ENCODE assay signal across 22 cellular contexts in genomic region chr7:33395340-33395739, GRCh38.
DNase-seq lines count a peak whose midpoint lies in the region; ATAC-seq, FAIRE-seq and TF ChIP-seq lines count a peak whose summit lies in the region.
"Had no signal": no experiment of that assay in that cellular context is flagged by ENCODE, and none has a peak within 500 bp of the region (broad histone marks: within the 10 kb centered on the region; RNA-seq: fewer than 3 reads in every experiment).

No MANE protein-coding gene starts in this region.

- DNase-seq in H54 (ENCODE audit: insufficient read length, low spot score) (no peak), NCI-H1694 (lab: John Stamatoyannopoulos, UW) (peak; percentile 11), NCI-H748 treated with DMSO at 0.1 percent for 48 hours (lab: John Stamatoyannopoulos, UW) (peak; percentile 59), mesenchymal stem cell (peak; percentile 13), heart right ventricle (no peak), caudate nucleus (lab: John Stamatoyannopoulos, UW) (no peak), kidney tubule cell (ENCODE audit: low spot score) (no peak)
- DNase-seq: activated CD4-positive, alpha-beta T cell treated with anti-CD3 and anti-CD28 coated beads, Interleukin-2, amount 50 U/mL, for 1 hour; activated CD8-positive, alpha-beta memory T cell treated with anti-CD3 and anti-CD28 coated beads, Interleukin-2, amount 50 U/mL, for 48 hours; activated naive CD4-positive, alpha-beta T cell; amygdala; central memory CD4-positive, alpha-beta T cell; islet precursor cell; NCI-H187 treated with DMSO at 0.1 percent for 48 hours; nephron progenitor cell; stimulated activated CD4-positive, alpha-beta T cell treated with anti-CD3 and anti-CD28 coated beads, Interleukin-4, amount 100 ng/mL, for 4 hours; uterus had no signal

- H3K27me3 ChIP-seq in mesenchymal stem cell (ENCODE audit: control insufficient read depth in 1 of 2, insufficient read depth in 1 of 2, low read length in 2 of 2) (no peaks in the 10 kb centered on the region), heart right ventricle (no peaks in the 10 kb centered on the region)
- H3K27me3 ChIP-seq: hepatocyte, uterus had no signal

- no peak overlapping the region for H2AK5ac ChIP-seq in mesenchymal stem cell (ENCODE audit: low read length, severe bottlenecking)

- no peak overlapping the region for H3K18ac ChIP-seq in mesenchymal stem cell (ENCODE audit: low read depth in 1 of 2, low read length in 2 of 2)

- no peak overlapping the region for H2BK12ac ChIP-seq in mesenchymal stem cell (ENCODE audit: low read length in 2 of 2)

- no peak for ATAC-seq in heart right ventricle

- H3K79me1 ChIP-seq in mesenchymal stem cell (replicated peaks; ENCODE audit: low read length, poor library complexity, severe bottlenecking): no peaks in the 10 kb centered on the region

- no peak overlapping the region for H4K91ac ChIP-seq in mesenchymal stem cell (ENCODE audit: low read length)

- no peak overlapping the region for H2BK15ac ChIP-seq in mesenchymal stem cell (ENCODE audit: low read depth, poor library complexity, severe bottlenecking)

- H3K36me3 ChIP-seq in mesenchymal stem cell (ENCODE audit: control insufficient read depth in 1 of 2, insufficient read depth in 2 of 2, low read depth in 1 of 2, low read length in 2 of 2): peaks cover 0 to 5% of the 10 kb centered on the region in 2 experiments
- peaks cover 0 to 22% (median 0%) of the 10 kb centered on the region in 9 donors for H3K36me3 ChIP-seq in heart right ventricle
- H3K36me3 ChIP-seq: prostate gland, uterus had no signal

- TF ChIP-seq CTCF in heart right ventricle (IDR thresholded peaks at IDR 0.05): no peak

- no peak overlapping the region for H2BK120ac ChIP-seq in mesenchymal stem cell (ENCODE audit: low read depth, low read length)

- intact Hi-C loops in heart right ventricle (cut with DNase I): no loop called here

- H2AFZ ChIP-seq in mesenchymal stem cell (ENCODE audit: low read depth, low read length): no peak overlapping the region
- H2AFZ ChIP-seq: hepatocyte had no signal

- no peak overlapping the region for H2BK5ac ChIP-seq in mesenchymal stem cell (ENCODE audit: low read depth, low read length, poor library complexity, severe bottlenecking)

- H3K4me1 ChIP-seq in mesenchymal stem cell (ENCODE audit: control insufficient read depth, insufficient read depth, low read depth, low read length): peaks cover 3% of the 10 kb centered on the region
- no peaks in the 10 kb centered on the region for H3K4me1 ChIP-seq in heart right ventricle
- H3K4me1 ChIP-seq: prostate gland, uterus had no signal

- H3K4ac ChIP-seq in mesenchymal stem cell (ENCODE audit: low read depth in 1 of 2, low read length in 2 of 2): no peak overlapping the region

- H3K4me3 ChIP-seq in mesenchymal stem cell (ENCODE audit: insufficient read depth in 1 of 2, low read depth in 1 of 2, low read length in 2 of 2): no peak overlapping the region
- no peak overlapping the region for H3K4me3 ChIP-seq in heart right ventricle
- H3K4me3 ChIP-seq: hepatocyte, prostate gland, skin epidermis, uterus had no signal

- H4K8ac ChIP-seq in mesenchymal stem cell (ENCODE audit: low read length): no peak overlapping the region

- no peak overlapping the region for H3K4me2 ChIP-seq in mesenchymal stem cell (ENCODE audit: low read length, poor library complexity, severe bottlenecking)
- H3K4me2 ChIP-seq: hepatocyte had no signal

- no peak overlapping the region for H3K23ac ChIP-seq in mesenchymal stem cell (ENCODE audit: low read length in 2 of 2)

- no peak overlapping the region for H3K14ac ChIP-seq in mesenchymal stem cell (ENCODE audit: low read length in 2 of 2)

- H3K9ac ChIP-seq in mesenchymal stem cell (ENCODE audit: low read length): no peak overlapping the region

- H3K27ac ChIP-seq in mesenchymal stem cell (ENCODE audit: low read length, poor library complexity, severe bottlenecking) (no peak overlapping the region), heart right ventricle (no peak overlapping the region), caudate nucleus (ENCODE audit: low read depth, low read length) (no peak overlapping the region)
- H3K27ac ChIP-seq: hepatocyte, prostate gland, RWPE1, skin epidermis, uterus had no signal

- peak; percentile 80 for FAIRE-seq in H54 (lab: Jason Lieb, UNC)
- FAIRE-seq: HTR-8/SVneo had no signal

- H3K9me3 ChIP-seq in mesenchymal stem cell (ENCODE audit: control insufficient read depth, low read length) (peaks cover 4% of the 10 kb centered on the region), heart right ventricle (peaks cover 0 to 13% (median 0%) of the 10 kb centered on the region in 11 donors)
- H3K9me3 ChIP-seq: prostate gland, uterus had no signal

- no peak for TF ChIP-seq POLR2A in H54 (IDR thresholded peaks at IDR 0.05; ENCODE audit: low read depth, low read length)

Comparison
In these comparisons a context has a peak if more than half of its experiments do, and no peak if none do; other contexts are left out.
1. DNase-seq: peak in NCI-H1694 (single experiment), NCI-H748 treated with DMSO at 0.1 percent for 48 hours (single experiment) and mesenchymal stem cell (single experiment); none in H54 (single experiment), heart right ventricle (0 of 2), caudate nucleus (0 of 61) and kidney tubule cell (single experiment).